24 cellular contexts compared by ENCODE assay signal in genomic region chr9:112535364-112535763, GRCh38. TPM values are rescaled to one million over a fixed set of nuclear protein-coding genes. Genes with fewer than 3 reads are reported as not detected.
DNase-seq lines count a peak whose midpoint lies in the region; ATAC-seq and TF ChIP-seq lines count a peak whose summit lies in the region.
"Had no signal": no experiment of that assay in that cellular context is flagged by ENCODE, and none has a peak within 500 bp of the region (broad histone marks: within the 10 kb centered on the region; RNA-seq: fewer than 3 reads in every experiment).

No MANE protein-coding gene starts in this region.

- no peak for DNase-seq in Karpas-422
- DNase-seq in fibroblast of peridontal ligament (ENCODE audit: extremely low read depth): peak; percentile 64
- no peak for DNase-seq in T-helper 17 cell
- DNase-seq in colonic mucosa: no peak
- no peak for DNase-seq in NCI-H1694 treated with DMSO at 0.1 percent for 48 hours (lab: John Stamatoyannopoulos, UW)
- DNase-seq: activated CD8-positive, alpha-beta memory T cell treated with anti-CD3 and anti-CD28 coated beads for 24 hours; activated gamma-delta T cell; activated naive CD8-positive, alpha-beta T cell treated with anti-CD3 and anti-CD28 coated beads, Interleukin-2, amount 50 U/mL, for 24 hours; activated T-cell treated with anti-CD3 and anti-CD28 coated beads, Interleukin-2, amount 50 U/mL, for 1 hour; CD4-positive, alpha-beta memory T cell; KBM-7; mucosa of descending colon; NCI-H1417 treated with DMSO at 0.1 percent for 48 hours; NCI-H510A; NK-92 treated with Interleukin-12 subunit alpha and Interleukin-12 subunit beta, amount 100 ng/mL, for 24 hours; right lobe of liver; SHP77 treated with DMSO at 0.1 percent for 48 hours; stimulated activated naive CD8-positive, alpha-beta T cell treated with anti-CD3 and anti-CD28 coated beads, Interleukin-15, Interleukin-2, amounts not matched to agents 100 U/mL and 50 U/mL, for 24 hours; T-helper 1 cell had no signal

- no peak overlapping the region for H3K4me2 ChIP-seq in Karpas-422 (ENCODE audit: low read depth, low read length, poor library complexity, severe bottlenecking)

- H3K9me3 ChIP-seq in Karpas-422 (ENCODE audit: low read length) (no peaks in the 10 kb centered on the region), T-helper 17 cell (ENCODE audit: control insufficient read depth, low read length, poor library complexity, severe bottlenecking) (no peaks in the 10 kb centered on the region), colonic mucosa (no peaks in the 10 kb centered on the region)
- H3K9me3 ChIP-seq: mucosa of descending colon, right lobe of liver, thoracic aorta had no signal

- H3K27ac Mint-ChIP-seq in brain: peak overlapping the region in 3 of 5 experiments; percentile 8 to 72 (median 34)
- no peak overlapping the region for H3K27ac Mint-ChIP-seq in T-helper 17 cell
- H3K27ac Mint-ChIP-seq: activated naive CD8-positive, alpha-beta T cell treated with anti-CD3 and anti-CD28 coated beads, Interleukin-2, amount 50 U/mL, for 24 hours had no signal

- H3K4me3 Mint-ChIP-seq in brain (peak overlapping the region in 1 of 5 experiments; percentile 8), T-helper 17 cell (no peak overlapping the region)
- H3K4me3 Mint-ChIP-seq: activated naive CD8-positive, alpha-beta T cell treated with anti-CD3 and anti-CD28 coated beads, Interleukin-2, amount 50 U/mL, for 24 hours; CD4-positive, alpha-beta memory T cell had no signal

- no peaks in the 10 kb centered on the region for H3K27me3 ChIP-seq in Karpas-422 (ENCODE audit: low read length)
- no peaks in the 10 kb centered on the region for H3K27me3 ChIP-seq in colonic mucosa
- H3K27me3 ChIP-seq: right lobe of liver had no signal

- H3K79me2 ChIP-seq in Karpas-422 (ENCODE audit: low read length): peaks cover 99% of the 10 kb centered on the region

- peaks cover 0 to 12% (median 0%) of the 10 kb centered on the region in 5 experiments for H3K9me3 Mint-ChIP-seq in brain
- H3K9me3 Mint-ChIP-seq: CD4-positive, alpha-beta memory T cell had no signal

- intact Hi-C loops in colonic mucosa (cut with DNase I): no loop called here

- H3K4me1 ChIP-seq in Karpas-422 (ENCODE audit: low read length) (peaks cover 27% of the 10 kb centered on the region), colonic mucosa (no peaks in the 10 kb centered on the region)

- H3K27ac ChIP-seq in Karpas-422 (ENCODE audit: low read length) (0 out of 2 replicates have a peak overlapping the region, but pooled peaks have one; percentile 10), colonic mucosa (no peak overlapping the region)
- H3K27ac ChIP-seq: coronary artery, right lobe of liver, thoracic aorta had no signal

- no peak overlapping the region for H2AFZ ChIP-seq in Karpas-422 (ENCODE audit: low read length)

- no peaks in the 10 kb centered on the region for H3K9me2 ChIP-seq in Karpas-422 (replicated peaks; ENCODE audit: insufficient read depth, low read length)

- TF ChIP-seq CTCF in brain (conservative IDR thresholded peaks at IDR 0.05): no peak
- TF ChIP-seq CTCF in colonic mucosa (IDR thresholded peaks at IDR 0.05): no peak

- H3K4me3 ChIP-seq in Karpas-422 (ENCODE audit: low read length): no peak overlapping the region
- no peak overlapping the region for H3K4me3 ChIP-seq in colonic mucosa
- H3K4me3 ChIP-seq: coronary artery, mucosa of descending colon, right lobe of liver, thoracic aorta had no signal

- no peaks in the 10 kb centered on the region for H4K20me1 ChIP-seq in Karpas-422 (ENCODE audit: insufficient read depth, low read depth, low read length)

- H3K36me3 ChIP-seq in Karpas-422 (ENCODE audit: insufficient read depth, low read length) (peaks cover 6% of the 10 kb centered on the region; the same call in 1 of the 2 replicates), colonic mucosa (no peaks in the 10 kb centered on the region)
- H3K36me3 ChIP-seq: right lobe of liver, thoracic aorta had no signal

- H3K27me3 Mint-ChIP-seq in brain (no peaks in the 10 kb centered on the region), T-helper 17 cell (no peaks in the 10 kb centered on the region)
- H3K27me3 Mint-ChIP-seq: activated naive CD8-positive, alpha-beta T cell treated with anti-CD3 and anti-CD28 coated beads, Interleukin-2, amount 50 U/mL, for 24 hours; CD4-positive, alpha-beta memory T cell had no signal

- H3K4me1 Mint-ChIP-seq in brain: peaks cover 28% of the 10 kb centered on the region
- no peaks in the 10 kb centered on the region for H3K4me1 Mint-ChIP-seq in T-helper 17 cell

- H3K36me3 Mint-ChIP-seq in brain (peaks cover 63% of the 10 kb centered on the region), T-helper 17 cell (ENCODE audit: low read depth) (no peaks in the 10 kb centered on the region)
- H3K36me3 Mint-ChIP-seq: CD4-positive, alpha-beta memory T cell had no signal

- ATAC-seq in T-helper 17 cell: no peak
- ATAC-seq in GM19395 (IDR thresholded peaks at IDR 0.05; ENCODE audit: unreplicated experiment): no peak
- ATAC-seq: activated naive CD8-positive, alpha-beta T cell treated with anti-CD3 and anti-CD28 coated beads, Interleukin-2, amount 50 U/mL, for 24 hours; mucosa of descending colon; Panc1; right lobe of liver; stimulated activated naive CD8-positive, alpha-beta T cell treated with anti-CD3 and anti-CD28 coated beads, Interleukin-15, Interleukin-2, amounts not matched to agents 100 U/mL and 50 U/mL, for 24 hours had no signal

- H3K9ac ChIP-seq in Karpas-422 (ENCODE audit: low read length): no peak overlapping the region
- no peak overlapping the region for H3K9ac ChIP-seq in colonic mucosa (ENCODE audit: low read depth in 2 of 2, low read length in 2 of 2)

RNA-seq across cellular contexts. Expression of gene KIAA1958, which starts 48.7 kb away (rescaled TPM):
- 28.5 and 44.7 TPM in 2 replicates for total RNA-seq in Karpas-422 (2014; rRNA removed; shearing (Covaris generic); ENCODE audit: low replicate concordance)
- 5.9 TPM for polyA plus RNA-seq in brain (ENCODE audit: insufficient read depth, low read depth, low replicate concordance)
- total RNA-seq in T-helper 17 cell: 1 to 10 TPM; 2.1 to 2.8 TPM
- total RNA-seq in colonic mucosa: 10 to 100 TPM in 1 of 2 donors, 1 to 10 TPM in 1; 9.0 to 10.6 TPM
